Comparison of ENCODE assay signal across 8 cellular contexts in the genomic region with DNA sequence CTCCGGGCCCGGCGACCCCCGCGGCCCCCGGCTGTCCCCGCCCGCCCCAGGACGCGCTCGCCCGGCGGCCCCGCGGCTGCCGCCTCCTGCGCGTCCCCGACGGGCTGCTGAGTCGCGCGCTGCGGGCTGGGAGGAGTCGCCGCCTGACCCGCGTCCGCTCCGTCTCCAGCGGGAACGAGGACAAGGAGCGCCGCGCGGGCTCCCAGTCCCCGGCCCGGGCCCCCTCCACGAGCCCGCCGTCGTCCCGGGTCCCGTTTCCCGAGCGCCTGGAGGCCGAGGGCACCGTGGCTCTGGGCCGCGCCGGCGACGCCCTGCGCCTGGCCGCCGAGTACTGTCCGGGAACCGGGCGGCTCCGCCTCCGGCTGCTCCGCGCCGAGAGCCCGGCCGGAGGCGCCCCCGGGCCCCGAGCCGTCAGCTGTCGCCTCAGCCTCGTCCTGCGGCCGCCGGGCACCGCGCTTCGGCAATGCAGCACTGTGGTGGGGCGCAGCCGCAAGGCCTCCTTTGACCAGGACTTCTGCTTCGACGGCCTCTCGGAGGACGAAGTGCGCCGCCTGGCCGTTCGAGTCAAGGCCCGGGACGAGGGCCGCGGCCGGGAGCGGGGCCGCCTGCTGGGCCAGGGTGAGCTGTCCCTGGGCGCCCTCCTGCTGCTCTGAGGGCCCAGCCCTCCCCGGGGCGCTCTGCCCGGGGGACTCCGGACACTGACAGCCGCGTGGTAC. TPM values are rescaled to one million over a fixed set of nuclear protein-coding genes. Genes with fewer than 3 reads are reported as not detected.
DNase-seq lines count a peak whose midpoint lies in the region; ATAC-seq, FAIRE-seq and TF ChIP-seq lines count a peak whose summit lies in the region.

No MANE protein-coding gene starts in this region.

- H3K27me3 Mint-ChIP-seq in activated CD8-positive, alpha-beta T cell treated with anti-CD3 and anti-CD28 coated beads for 36 hours = peaks cover 27% of the 10 kb centered on the region
- peaks cover 17 to 28% (median 25%) of the 10 kb centered on the region in 3 donors for H3K27me3 Mint-ChIP-seq in naive B cell

- H3K4me1 ChIP-seq in HUES48 (ENCODE audit: control insufficient read depth, insufficient read depth, low read length) = peaks cover 15% of the 10 kb centered on the region; the same call in 1 of the 2 replicates
- peaks cover 0 to 5% of the 10 kb centered on the region in 2 donors for H3K4me1 ChIP-seq in uterus

- peak overlapping the region; percentile 65 for H3K4me3 Mint-ChIP-seq in activated CD8-positive, alpha-beta T cell treated with anti-CD3 and anti-CD28 coated beads for 36 hours
- peak overlapping the region; percentile 50 to 84 (median 78) for H3K4me3 Mint-ChIP-seq in naive B cell

- no peak for FAIRE-seq in urothelium cell line (lab: Jason Lieb, UNC)

- H3K4me3 ChIP-seq in HUES48 (ENCODE audit: low read depth, low read length) = peak overlapping the region; percentile 56
- H3K4me3 ChIP-seq in uterus = peak overlapping the region; percentile 26 to 47

- no peak for TF ChIP-seq CTCF in activated CD8-positive, alpha-beta T cell treated with anti-CD3 and anti-CD28 coated beads for 36 hours (IDR thresholded peaks at IDR 0.05)
- peak in 1 of 4 experiments; percentile 29 for TF ChIP-seq CTCF in uterus (IDR thresholded peaks at IDR 0.05)

- intact Hi-C loops in activated CD8-positive, alpha-beta T cell treated with anti-CD3 and anti-CD28 coated beads for 36 hours (cut with micrococcal nuclease) = no loop called here
- intact Hi-C loops in uterus (cut with DNase I; ENCODE audit: low total_unique reads) = no loop called here

- H3K9ac ChIP-seq in HUES48 (ENCODE audit: low read depth, low read length) = no peak overlapping the region

- peak in 1 of 2 donors; percentile 20 for TF ChIP-seq POLR2A in uterus (IDR thresholded peaks at IDR 0.05)

- H3K36me3 ChIP-seq in HUES48 (ENCODE audit: control insufficient read depth, insufficient read depth, low read length) (no peaks in the 10 kb centered on the region), uterus (no peaks in the 10 kb centered on the region)

- no peaks in the 10 kb centered on the region for H3K9me3 ChIP-seq in HUES48 (ENCODE audit: control insufficient read depth, insufficient read depth, low read length)
- no peaks in the 10 kb centered on the region for H3K9me3 ChIP-seq in uterus

- peak; percentile 78 for DNase-seq in DMS53 (lab: John Stamatoyannopoulos, UW)
- no peak for DNase-seq in DMS53 treated with DMSO at 0.1 percent for 48 hours (lab: John Stamatoyannopoulos, UW; ENCODE audit: unreplicated experiment)
- peak; percentile 16 for DNase-seq in activated CD8-positive, alpha-beta T cell treated with anti-CD3 and anti-CD28 coated beads for 36 hours
- peak; percentile 36 for DNase-seq in fibroblast of gingiva (ENCODE audit: low read depth)
- DNase-seq in naive B cell = no peak
- DNase-seq in uterus = peak in 1 of 2 donors; percentile 39
- no peak for DNase-seq in urothelium cell line (ENCODE audit: low spot score)

- no peaks in the 10 kb centered on the region for H3K9me3 Mint-ChIP-seq in activated CD8-positive, alpha-beta T cell treated with anti-CD3 and anti-CD28 coated beads for 36 hours
- H3K9me3 Mint-ChIP-seq in naive B cell = peaks cover 0 to 4% (median 0%) of the 10 kb centered on the region in 7 donors

- H3K27ac ChIP-seq in HUES48 (ENCODE audit: low read depth, low read length) = no peak overlapping the region
- peak overlapping the region; percentile 25 to 61 for H3K27ac ChIP-seq in uterus

- H3K27me3 ChIP-seq in HUES48 (ENCODE audit: control insufficient read depth, insufficient read depth, low read length) (peaks cover 67% of the 10 kb centered on the region), uterus (no peaks in the 10 kb centered on the region)

- CTCF ChIA-PET in activated CD8-positive, alpha-beta T cell treated with anti-CD3 and anti-CD28 coated beads for 36 hours (lab: Charles Lee) = interaction anchor here (0.9 to 2.4 kb wide), 4 partner anchors 8 to 96 kb away, joined by 3 to 10 read pairs (median 3); a partner anchor contains a TSS

- no peaks in the 10 kb centered on the region for H3K36me3 Mint-ChIP-seq in activated CD8-positive, alpha-beta T cell treated with anti-CD3 and anti-CD28 coated beads for 36 hours (ENCODE audit: low read depth)
- no peaks in the 10 kb centered on the region for H3K36me3 Mint-ChIP-seq in naive B cell

- ATAC-seq in activated CD8-positive, alpha-beta T cell treated with anti-CD3 and anti-CD28 coated beads for 36 hours = peak; percentile 58
- peak; percentile 19 to 25 for ATAC-seq in naive B cell (ENCODE audit: low read depth in 2 of 2)

- POLR2A ChIA-PET in activated CD8-positive, alpha-beta T cell treated with anti-CD3 and anti-CD28 coated beads for 36 hours (lab: Charles Lee) = no interaction called here

- H3K4me1 Mint-ChIP-seq in activated CD8-positive, alpha-beta T cell treated with anti-CD3 and anti-CD28 coated beads for 36 hours (ENCODE audit: low read depth) = peaks cover 22% of the 10 kb centered on the region
- peaks cover 11 to 25% (median 15%) of the 10 kb centered on the region in 3 donors for H3K4me1 Mint-ChIP-seq in naive B cell

- H3K27ac Mint-ChIP-seq in activated CD8-positive, alpha-beta T cell treated with anti-CD3 and anti-CD28 coated beads for 36 hours = peak overlapping the region; percentile 68
- no peak overlapping the region for H3K27ac Mint-ChIP-seq in naive B cell

RNA-seq across cellular contexts. Expression of a gene that starts 1.5 kb away (rescaled TPM):
- 1 to 10 TPM in 1 of 2 experiments, under 1 TPM in 1; 0.67 to 1.0 TPM for total RNA-seq in activated CD8-positive, alpha-beta T cell treated with anti-CD3 and anti-CD28 coated beads for 36 hours
- polyA plus RNA-seq in naive B cell (ENCODE audit: low read depth in 6 of 6) = not detected
- under 1 TPM in 1 of 4 donors, not detected in 3; 0.21 TPM for total RNA-seq in uterus

RNA-seq across cellular contexts. Expression of a gene that starts 8.0 kb away (rescaled TPM):
- total RNA-seq in activated CD8-positive, alpha-beta T cell treated with anti-CD3 and anti-CD28 coated beads for 36 hours = 10 to 100 TPM; 41.4 to 45.9 TPM
- polyA plus RNA-seq in naive B cell (ENCODE audit: low read depth in 6 of 6) = 10 to 100 TPM; 18.4 to 33.6 (median 23.4) TPM
- 100 to 1,000 TPM in 2 of 4 donors, 10 to 100 TPM in 2; 68.2 to 165 (median 102) TPM for total RNA-seq in uterus

Comparison
In these comparisons a context has a peak if more than half of its experiments do, and no peak if none do; other contexts are left out.
1. DNase-seq: peak in DMS53 (single experiment), activated CD8-positive, alpha-beta T cell treated with anti-CD3 and anti-CD28 coated beads for 36 hours (single experiment) and fibroblast of gingiva (single experiment); none in DMS53 treated with DMSO at 0.1 percent for 48 hours (single experiment), naive B cell (single experiment) and urothelium cell line (single experiment).